22 cellular contexts compared by ENCODE assay signal in genomic region chr15:55237219-55238130, GRCh38. TPM values are rescaled to one million over a fixed set of nuclear protein-coding genes. Genes with fewer than 3 reads are reported as not detected.
DNase-seq lines count a peak whose midpoint lies in the region; ATAC-seq and TF ChIP-seq lines count a peak whose summit lies in the region.
"Had no signal": no experiment of that assay in that cellular context is flagged by ENCODE, and none has a peak within 500 bp of the region (broad histone marks: within the 10 kb centered on the region; RNA-seq: fewer than 3 reads in every experiment).

No MANE protein-coding gene starts in this region.

- H4K5ac ChIP-seq in H9 (ENCODE audit: insufficient read length, low read depth, low read length), result no peak overlapping the region

- H3K27me3 Mint-ChIP-seq in activated CD4-positive, alpha-beta T cell treated with anti-CD3 and anti-CD28 coated beads, Interleukin-2, amount 10 ng/mL, durations not matched to agents 7 days and 5 days, result no peaks in the 10 kb centered on the region
- H3K27me3 Mint-ChIP-seq in activated T-helper 2 cell treated with anti-CD3 and anti-CD28 coated beads, Interferon-gamma antibody, Interleukin-2, Interleukin-4, amounts not matched to agents 10 μg/mL and 5 μg/mL and 100 μg/mL, durations not matched to agents 14 hours and 24 hours and 36 hours (ENCODE audit: low read depth), result no peaks in the 10 kb centered on the region
- H3K27me3 Mint-ChIP-seq in H9 (ENCODE audit: low read depth), result no peaks in the 10 kb centered on the region

- H3T11ph ChIP-seq in H9 (ENCODE audit: low read length), result no peak overlapping the region

- H2BK12ac ChIP-seq in H9 (ENCODE audit: insufficient read length, low read depth, low read length), result no peak overlapping the region

- peaks cover 42% of the 10 kb centered on the region for H3K36me3 Mint-ChIP-seq in activated CD4-positive, alpha-beta T cell treated with anti-CD3 and anti-CD28 coated beads, Interleukin-2, amount 10 ng/mL, durations not matched to agents 7 days and 5 days (ENCODE audit: low read depth)
- peaks cover 50% of the 10 kb centered on the region for H3K36me3 Mint-ChIP-seq in activated T-helper 2 cell treated with anti-CD3 and anti-CD28 coated beads, Interferon-gamma antibody, Interleukin-2, Interleukin-4, amounts not matched to agents 10 μg/mL and 5 μg/mL and 100 μg/mL, durations not matched to agents 14 hours and 24 hours and 36 hours (ENCODE audit: low read depth)
- no peaks in the 10 kb centered on the region for H3K36me3 Mint-ChIP-seq in H9 (ENCODE audit: insufficient read depth in 1 of 3, low read depth in 3 of 3)

- H3K79me2 ChIP-seq in H9 (ENCODE audit: insufficient read depth, low read length), result no peaks in the 10 kb centered on the region

- intact Hi-C loops in activated T-helper 2 cell treated with anti-CD3 and anti-CD28 coated beads, Interferon-gamma antibody, Interleukin-2, Interleukin-4, amounts not matched to agents 10 μg/mL and 5 μg/mL and 100 μg/mL, durations not matched to agents 14 hours and 24 hours and 36 hours (cut with micrococcal nuclease), result loop anchor here (1.0 to 2.0 kb wide), 4 partner anchors 16 to 43 kb away; no protein-coding TSS in a partner anchor

- no peaks in the 10 kb centered on the region for H3K36me3 ChIP-seq in mucosa of stomach (ENCODE audit: control insufficient read depth, insufficient read depth, low read length)
- H3K36me3 ChIP-seq: uterus had no signal

- H3K14ac ChIP-seq in H9 (ENCODE audit: insufficient read depth, low read length), result no peak overlapping the region

- ATAC-seq in HG02938 (IDR thresholded peaks at IDR 0.05; ENCODE audit: unreplicated experiment), result no peak
- ATAC-seq: foreskin keratinocyte had no signal

- peaks cover 2% of the 10 kb centered on the region for H3K9me3 Mint-ChIP-seq in activated CD4-positive, alpha-beta T cell treated with anti-CD3 and anti-CD28 coated beads, Interleukin-2, amount 10 ng/mL, durations not matched to agents 7 days and 5 days
- H3K9me3 Mint-ChIP-seq in activated T-helper 2 cell treated with anti-CD3 and anti-CD28 coated beads, Interferon-gamma antibody, Interleukin-2, Interleukin-4, amounts not matched to agents 10 μg/mL and 5 μg/mL and 100 μg/mL, durations not matched to agents 14 hours and 24 hours and 36 hours, result no peaks in the 10 kb centered on the region
- no peaks in the 10 kb centered on the region for H3K9me3 Mint-ChIP-seq in H9

- H3K9ac ChIP-seq in mucosa of stomach (ENCODE audit: low read length), result peak overlapping the region; percentile 33
- no peak overlapping the region for H3K9ac ChIP-seq in H9 (ENCODE audit: extremely low read depth, insufficient read length, low read length)

- no peak overlapping the region for H3K18ac ChIP-seq in H9 (ENCODE audit: insufficient read length, low read depth, low read length)

- H2AK5ac ChIP-seq in H9 (ENCODE audit: insufficient read length, low read length), result no peak overlapping the region

- H3K27me3 ChIP-seq in mucosa of stomach (ENCODE audit: control insufficient read depth, insufficient read depth, low read length) (no peaks in the 10 kb centered on the region), H9 (ENCODE audit: insufficient read depth, low read length) (no peaks in the 10 kb centered on the region)
- H3K27me3 ChIP-seq: foreskin keratinocyte, uterus had no signal

- TF ChIP-seq CTCF in NB4 (IDR thresholded peaks at IDR 0.05; ENCODE audit: low read depth, low read length) (no peak), H9 (conservative IDR thresholded peaks at IDR 0.05) (no peak)

- POLR2A ChIA-PET in activated CD4-positive, alpha-beta T cell treated with anti-CD3 and anti-CD28 coated beads, Interleukin-2, amount 10 ng/mL, durations not matched to agents 7 days and 5 days (lab: Charles Lee), result no interaction called here

- H3K4me2 ChIP-seq in H9 (ENCODE audit: insufficient read depth, insufficient read length, low read length), result no peak overlapping the region

- no peak overlapping the region for H3K4me3 Mint-ChIP-seq in activated CD4-positive, alpha-beta T cell treated with anti-CD3 and anti-CD28 coated beads, Interleukin-2, amount 10 ng/mL, durations not matched to agents 7 days and 5 days
- peak overlapping the region; percentile 22 for H3K4me3 Mint-ChIP-seq in activated T-helper 2 cell treated with anti-CD3 and anti-CD28 coated beads, Interferon-gamma antibody, Interleukin-2, Interleukin-4, amounts not matched to agents 10 μg/mL and 5 μg/mL and 100 μg/mL, durations not matched to agents 14 hours and 24 hours and 36 hours (ENCODE audit: low read depth)
- H3K4me3 Mint-ChIP-seq in H9, result no peak overlapping the region

- H4K8ac ChIP-seq in H9 (replicated peaks; ENCODE audit: insufficient read length, low read depth, low read length), result no peak overlapping the region

- no peak for TF ChIP-seq POLR2A in NB4 (IDR thresholded peaks at IDR 0.05; ENCODE audit: extremely low read depth, insufficient read length)

- DNase-seq in activated CD4-positive, alpha-beta T cell treated with anti-CD3 and anti-CD28 coated beads, Interleukin-2, amount 10 ng/mL, durations not matched to agents 7 days and 5 days, result no peak
- DNase-seq in activated CD4-positive, alpha-beta T cell treated with anti-CD3 and anti-CD28 coated beads for 48 hours, result no peak
- DNase-seq in NB4 (ENCODE audit: low read depth) (peak; percentile 34), SHP77 treated with DMSO at 0.1 percent for 48 hours (lab: John Stamatoyannopoulos, UW) (no peak), H9 (no peak)
- DNase-seq in activated T-helper 2 cell treated with anti-CD3 and anti-CD28 coated beads, Interferon-gamma antibody, Interleukin-2, Interleukin-4, amounts not matched to agents 10 μg/mL and 5 μg/mL and 100 μg/mL, durations not matched to agents 14 hours and 24 hours and 36 hours (ENCODE audit: low spot score), result no peak
- DNase-seq: activated effector memory CD4-positive, alpha-beta T cell treated with Interleukin-2 at 50 U/mL for 16 hours; anterior cingulate cortex; Caco-2; foreskin keratinocyte; islet precursor cell; lower lobe of right lung; NCI-H1436 treated with DMSO at 0.1 percent for 48 hours; NCI-H2171; NCI-H69; nucleus accumbens; small intestine; stimulated activated CD4-positive, alpha-beta T cell treated with anti-CD3 and anti-CD28 coated beads, Interleukin-2, amount 100 ng/mL, for 48 hours; substantia nigra; uterus had no signal

- H2BK120ac ChIP-seq in H9 (ENCODE audit: low read depth, low read length, poor library complexity, severe bottlenecking), result no peak overlapping the region

- no peak overlapping the region for H4K91ac ChIP-seq in H9 (ENCODE audit: insufficient read length, low read depth, low read length)

- H3K27ac Mint-ChIP-seq in activated CD4-positive, alpha-beta T cell treated with anti-CD3 and anti-CD28 coated beads, Interleukin-2, amount 10 ng/mL, durations not matched to agents 7 days and 5 days, result peak overlapping the region; percentile 55
- H3K27ac Mint-ChIP-seq in activated T-helper 2 cell treated with anti-CD3 and anti-CD28 coated beads, Interferon-gamma antibody, Interleukin-2, Interleukin-4, amounts not matched to agents 10 μg/mL and 5 μg/mL and 100 μg/mL, durations not matched to agents 14 hours and 24 hours and 36 hours, result peak overlapping the region; percentile 84
- no peak overlapping the region for H3K27ac Mint-ChIP-seq in H9

- H3K23ac ChIP-seq in H9 (ENCODE audit: insufficient read length, low read depth, low read length), result no peak overlapping the region

- H2BK5ac ChIP-seq in H9 (ENCODE audit: insufficient read length, low read length), result no peak overlapping the region

- H3K4me1 Mint-ChIP-seq in activated CD4-positive, alpha-beta T cell treated with anti-CD3 and anti-CD28 coated beads, Interleukin-2, amount 10 ng/mL, durations not matched to agents 7 days and 5 days, result peaks cover 51% of the 10 kb centered on the region
- peaks cover 56% of the 10 kb centered on the region for H3K4me1 Mint-ChIP-seq in activated T-helper 2 cell treated with anti-CD3 and anti-CD28 coated beads, Interferon-gamma antibody, Interleukin-2, Interleukin-4, amounts not matched to agents 10 μg/mL and 5 μg/mL and 100 μg/mL, durations not matched to agents 14 hours and 24 hours and 36 hours (ENCODE audit: low read depth)
- no peaks in the 10 kb centered on the region for H3K4me1 Mint-ChIP-seq in H9

- no peak overlapping the region for H2AFZ ChIP-seq in H9 (ENCODE audit: low read length)

- H3K4me1 ChIP-seq in mucosa of stomach (ENCODE audit: control insufficient read depth, insufficient read depth, low read length), result peaks cover 42% of the 10 kb centered on the region
- no peaks in the 10 kb centered on the region; the same call in 1 of the 2 replicates for H3K4me1 ChIP-seq in H9 (ENCODE audit: insufficient read depth, low read length)
- H3K4me1 ChIP-seq: foreskin keratinocyte, uterus had no signal

- no CpG with 5 or more reads among the region's 6 CpGs for WGBS in H9 (ENCODE audit: extremely low coverage, insufficient read length, low lambda C conversion rate)

- H3K4me3 ChIP-seq in NB4 (ENCODE audit: low read depth, low read length) (no peak overlapping the region), mucosa of stomach (ENCODE audit: low read length) (peak overlapping the region; percentile 3)
- H3K4me3 ChIP-seq: lower lobe of right lung, uterus had no signal

- no peak overlapping the region for H2BK20ac ChIP-seq in H9 (ENCODE audit: low read depth, low read length, poor library complexity, severe bottlenecking)

- H2BK15ac ChIP-seq in H9 (ENCODE audit: low read depth, low read length), result no peak overlapping the region

- no peak overlapping the region for H3K27ac ChIP-seq in H9 (ENCODE audit: insufficient read length, low read depth, low read length)
- H3K27ac ChIP-seq: foreskin keratinocyte, lower lobe of right lung, uterus had no signal

- H4K20me1 ChIP-seq in H9 (ENCODE audit: control insufficient read depth, insufficient read depth, insufficient read length), result no peaks in the 10 kb centered on the region

- H3K23me2 ChIP-seq in H9 (ENCODE audit: insufficient read length, low read depth, low read length, poor library complexity, severe bottlenecking), result no peaks in the 10 kb centered on the region

- no peak overlapping the region for H3K56ac ChIP-seq in H9 (ENCODE audit: insufficient read length, low read depth, low read length)

- H3K4ac ChIP-seq in H9 (ENCODE audit: low read depth, low read length), result no peak overlapping the region

- H3K9me3 ChIP-seq in mucosa of stomach (ENCODE audit: control insufficient read depth, low read length), result no peaks in the 10 kb centered on the region
- H3K9me3 ChIP-seq in H9 (ENCODE audit: control insufficient read depth, low read depth, low read length), result no peaks in the 10 kb centered on the region
- H3K9me3 ChIP-seq: Caco-2, lower lobe of right lung, uterus had no signal

- CTCF ChIA-PET in activated CD4-positive, alpha-beta T cell treated with anti-CD3 and anti-CD28 coated beads, Interleukin-2, amount 10 ng/mL, durations not matched to agents 7 days and 5 days (lab: Charles Lee), result interaction anchor here (0.5 to 2.3 kb wide), 4 partner anchors 8 to 1176 kb away, joined by 3 to 6 read pairs (median 4); no protein-coding TSS in a partner anchor

- H3K79me1 ChIP-seq in H9 (ENCODE audit: insufficient read depth, low read depth, low read length, poor library complexity, severe bottlenecking), result no peaks in the 10 kb centered on the region

RNA-seq across cellular contexts. Expression of gene RSL24D1, which starts 40.7 kb away (rescaled TPM):
- total RNA-seq in activated CD4-positive, alpha-beta T cell treated with anti-CD3 and anti-CD28 coated beads, Interleukin-2, amount 10 ng/mL, durations not matched to agents 7 days and 5 days, result 10 to 100 TPM; 78.6 to 81.2 TPM
- 94.0 and 97.0 TPM in 2 replicates for total RNA-seq in activated T-helper 2 cell treated with anti-CD3 and anti-CD28 coated beads, Interferon-gamma antibody, Interleukin-2, Interleukin-4, amounts not matched to agents 10 μg/mL and 5 μg/mL and 100 μg/mL, durations not matched to agents 14 hours and 24 hours and 36 hours
- total RNA-seq in H9 (2021), result 111 and 112 TPM in 2 replicates

RNA-seq across cellular contexts. Expression of gene RAB27A, which starts 52.1 kb away (rescaled TPM):
- 10 to 100 TPM; 63.4 to 65.8 TPM for total RNA-seq in activated CD4-positive, alpha-beta T cell treated with anti-CD3 and anti-CD28 coated beads, Interleukin-2, amount 10 ng/mL, durations not matched to agents 7 days and 5 days
- total RNA-seq in activated T-helper 2 cell treated with anti-CD3 and anti-CD28 coated beads, Interferon-gamma antibody, Interleukin-2, Interleukin-4, amounts not matched to agents 10 μg/mL and 5 μg/mL and 100 μg/mL, durations not matched to agents 14 hours and 24 hours and 36 hours, result 72.3 and 74.4 TPM in 2 replicates
- 6.0 and 6.8 TPM in 2 replicates for total RNA-seq in H9 (2021)

Comparison
In these comparisons a context has a peak if more than half of its experiments do, and no peak if none do; other contexts are left out.
1. H3K27ac Mint-ChIP-seq: peak in activated CD4-positive, alpha-beta T cell treated with anti-CD3 and anti-CD28 coated beads, Interleukin-2, amount 10 ng/mL, durations not matched to agents 7 days and 5 days (single experiment) and activated T-helper 2 cell treated with anti-CD3 and anti-CD28 coated beads, Interferon-gamma antibody, Interleukin-2, Interleukin-4, amounts not matched to agents 10 μg/mL and 5 μg/mL and 100 μg/mL, durations not matched to agents 14 hours and 24 hours and 36 hours (single experiment); none in H9 (0 of 3).